Comparison of ENCODE assay signal across 27 cellular contexts in the genomic region with DNA sequence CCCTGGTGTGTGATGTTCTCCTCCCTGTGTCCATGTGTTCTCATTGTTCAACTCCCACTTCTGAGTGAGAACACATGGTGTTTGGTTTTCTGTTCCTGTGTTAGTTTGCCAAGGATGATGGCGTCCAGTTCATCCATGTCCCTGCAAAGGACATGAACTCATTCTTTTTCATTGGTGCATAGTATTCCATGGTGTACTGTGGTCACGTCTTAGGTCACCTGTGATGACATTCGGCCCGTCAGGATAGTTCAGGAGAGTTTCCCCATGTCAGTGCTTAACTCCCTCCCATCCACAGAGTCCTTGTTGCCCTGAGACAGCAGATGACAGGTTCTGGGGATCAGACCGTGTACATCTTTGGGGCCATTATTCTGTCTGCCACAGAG. TPM values are rescaled to one million over a fixed set of nuclear protein-coding genes. Genes with fewer than 3 reads are reported as not detected.
"Had no signal": no experiment of that assay in that cellular context is flagged by ENCODE, and none has a peak within 500 bp of the region (broad histone marks: within the 10 kb centered on the region; RNA-seq: fewer than 3 reads in every experiment).

No MANE protein-coding gene starts in this region.

- H3K27me3 ChIP-seq: esophagus squamous epithelium, pancreas, transverse colon, upper lobe of right lung, uterus had no signal

- H3K36me3 Mint-ChIP-seq: natural killer cell had no signal

- H3K4me1 ChIP-seq: upper lobe of right lung, uterus had no signal

- H3K36me3 ChIP-seq: pancreas, uterus had no signal

- H3K4me3 ChIP-seq: coronary artery, esophagus squamous epithelium, lung, pancreas, transverse colon, upper lobe of right lung, uterus had no signal

- H3K4me3 Mint-ChIP-seq: memory B cell; natural killer cell; stimulated activated naive B cell treated with anti-CD40 and anti-IgM and Interleukin-4, amounts not matched to agents 10 μg/mL and 1 μg/mL and 100 μg/mL, for 72 hours; stimulated activated naive CD8-positive, alpha-beta T cell treated with anti-CD3 and anti-CD28 coated beads, Interleukin-15, Interleukin-2, amounts not matched to agents 100 ng/mL and 50 ng/mL, for 24 hours had no signal

- H3K27ac ChIP-seq: coronary artery, esophagus squamous epithelium, pancreas, transverse colon, upper lobe of right lung, uterus had no signal

- H3K4me1 Mint-ChIP-seq: memory B cell had no signal

- DNase-seq: dermis blood vessel endothelial cell; effector memory CD4-positive, alpha-beta T cell; erythroblast; esophagus squamous epithelium; foreskin melanocyte; head of caudate nucleus; hippocampal formation; left colon; natural killer cell; occipital lobe; pancreas; small intestine; stimulated activated CD4-positive, alpha-beta T cell treated with anti-CD3 and anti-CD28 coated beads, Interleukin-15, amount 100 ng/mL, for 24 hours; stimulated activated CD4-positive, alpha-beta T cell treated with anti-CD3 and anti-CD28 coated beads, Interleukin-2, amount 100 ng/mL, for 48 hours; stimulated activated naive B cell treated with anti-CD40 and anti-IgM and Interleukin-4, amounts not matched to agents 10 μg/mL and 1 μg/mL and 100 μg/mL, for 72 hours; transverse colon; upper lobe of right lung; uterus had no signal

- H3K9me3 ChIP-seq: esophagus squamous epithelium, pancreas, transverse colon, upper lobe of right lung, uterus had no signal

- H3K9me3 Mint-ChIP-seq: memory B cell; natural killer cell; stimulated activated naive CD8-positive, alpha-beta T cell treated with anti-CD3 and anti-CD28 coated beads, Interleukin-15, Interleukin-2, amounts not matched to agents 100 ng/mL and 50 ng/mL, for 24 hours had no signal

- ATAC-seq: left colon; natural killer cell; pancreas; stimulated activated naive B cell treated with anti-CD40 and anti-IgM and Interleukin-4, amounts not matched to agents 10 μg/mL and 1 μg/mL and 100 μg/mL, for 72 hours; upper lobe of right lung had no signal

- H3K27ac Mint-ChIP-seq: memory B cell; natural killer cell; stimulated activated naive CD8-positive, alpha-beta T cell treated with anti-CD3 and anti-CD28 coated beads, Interleukin-15, Interleukin-2, amounts not matched to agents 100 ng/mL and 50 ng/mL, for 24 hours had no signal

- H3K27me3 Mint-ChIP-seq: memory B cell; stimulated activated naive B cell treated with anti-CD40 and anti-IgM and Interleukin-4, amounts not matched to agents 10 μg/mL and 1 μg/mL and 100 μg/mL, for 72 hours; stimulated activated naive CD8-positive, alpha-beta T cell treated with anti-CD3 and anti-CD28 coated beads, Interleukin-15, Interleukin-2, amounts not matched to agents 100 ng/mL and 50 ng/mL, for 24 hours had no signal

RNA-seq across cellular contexts. Expression of a gene that starts 26.2 kb away (rescaled TPM):
- total RNA-seq: dermis blood vessel endothelial cell, esophagus squamous epithelium, kidney epithelial cell, left colon, liver, lung, mononuclear cell, natural killer cell, occipital lobe, pancreas, posterior vena cava, transverse colon, upper lobe of right lung, uterus had no signal
- polyA plus RNA-seq: lung, neural cell, pancreas, small intestine had no signal

RNA-seq across cellular contexts. Expression of a gene that starts 47.9 kb away (rescaled TPM):
- total RNA-seq: dermis blood vessel endothelial cell, esophagus squamous epithelium, kidney epithelial cell, left colon, lung, mononuclear cell, natural killer cell, occipital lobe, pancreas, posterior vena cava, transverse colon, uterus had no signal
- polyA plus RNA-seq: liver, small intestine had no signal

RNA-seq across cellular contexts. Expression of a gene that starts 52.4 kb away (rescaled TPM):
- total RNA-seq: dermis blood vessel endothelial cell, esophagus squamous epithelium, kidney epithelial cell, left colon, liver, lung, mononuclear cell, natural killer cell, occipital lobe, pancreas, posterior vena cava, transverse colon, upper lobe of right lung, uterus had no signal
- polyA plus RNA-seq: liver, lung, neural cell, pancreas, small intestine had no signal
